Comparison of ENCODE assay signal across 1 cellular context in genomic region chr3:123055352-123055751, GRCh38.
TF ChIP-seq lines count a peak whose summit lies in the region.

No MANE protein-coding gene starts in this region.

TF ChIP-seq in HEK293, 187 proteins besides CTCF, POLR2A, EP300 and RAD21 (continued from another document):
- TF ChIP-seq, protein P1, sequence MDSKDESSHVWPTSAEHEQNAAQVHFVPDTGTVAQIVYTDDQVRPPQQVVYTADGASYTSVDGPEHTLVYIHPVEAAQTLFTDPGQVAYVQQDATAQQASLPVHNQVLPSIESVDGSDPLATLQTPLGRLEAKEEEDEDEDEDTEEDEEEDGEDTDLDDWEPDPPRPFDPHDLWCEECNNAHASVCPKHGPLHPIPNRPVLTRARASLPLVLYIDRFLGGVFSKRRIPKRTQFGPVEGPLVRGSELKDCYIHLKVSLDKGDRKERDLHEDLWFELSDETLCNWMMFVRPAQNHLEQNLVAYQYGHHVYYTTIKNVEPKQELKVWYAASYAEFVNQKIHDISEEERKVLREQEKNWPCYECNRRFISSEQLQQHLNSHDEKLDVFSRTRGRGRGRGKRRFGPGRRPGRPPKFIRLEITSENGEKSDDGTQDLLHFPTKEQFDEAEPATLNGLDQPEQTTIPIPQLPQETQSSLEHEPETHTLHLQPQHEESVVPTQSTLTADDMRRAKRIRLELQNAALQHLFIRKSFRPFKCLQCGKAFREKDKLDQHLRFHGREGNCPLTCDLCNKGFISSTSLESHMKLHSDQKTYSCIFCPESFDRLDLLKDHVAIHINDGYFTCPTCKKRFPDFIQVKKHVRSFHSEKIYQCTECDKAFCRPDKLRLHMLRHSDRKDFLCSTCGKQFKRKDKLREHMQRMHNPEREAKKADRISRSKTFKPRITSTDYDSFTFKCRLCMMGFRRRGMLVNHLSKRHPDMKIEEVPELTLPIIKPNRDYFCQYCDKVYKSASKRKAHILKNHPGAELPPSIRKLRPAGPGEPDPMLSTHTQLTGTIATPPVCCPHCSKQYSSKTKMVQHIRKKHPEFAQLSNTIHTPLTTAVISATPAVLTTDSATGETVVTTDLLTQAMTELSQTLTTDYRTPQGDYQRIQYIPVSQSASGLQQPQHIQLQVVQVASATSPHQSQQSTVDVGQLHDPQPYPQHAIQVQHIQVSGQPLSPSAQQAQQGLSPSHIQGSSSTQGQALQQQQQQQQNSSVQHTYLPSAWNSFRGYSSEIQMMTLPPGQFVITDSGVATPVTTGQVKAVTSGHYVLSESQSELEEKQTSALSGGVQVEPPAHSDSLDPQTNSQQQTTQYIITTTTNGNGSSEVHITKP (tag by site-specific recombination; IDR thresholded peaks at IDR 0.05): peak; percentile 81
